8 cellular contexts compared by ENCODE assay signal in genomic region chr5:43313035-43313853, GRCh38. TPM values are rescaled to one million over a fixed set of nuclear protein-coding genes. Genes with fewer than 3 reads are reported as not detected.
DNase-seq lines count a peak whose midpoint lies in the region; FAIRE-seq and TF ChIP-seq lines count a peak whose summit lies in the region.

Gene HMGCS1, minus strand, starts transcription at chr5:43313412. Its CDS starts 14,447 bp downstream, at chr5:43298965.

- DNase-seq in GM04503 (ENCODE audit: low read depth) (peak; percentile 98), HFFc6 (peak; percentile 100), NB4 (ENCODE audit: low read depth) (peak; percentile 99), SK-N-MC (ENCODE audit: low read depth, low spot score) (peak; percentile 95), frontal cortex (ENCODE audit: low spot score in 2 of 2) (peak; percentile 85 to 95), neuronal stem cell (ENCODE audit: low spot score) (peak; percentile 100)
- DNase-seq in activated naive CD4-positive, alpha-beta T cell treated with anti-CD3 and anti-CD28 coated beads, Interleukin-2, amount 10 ng/mL, durations not matched to agents 7 days and 5 days, result peak; percentile 100

- peak; percentile 95 for FAIRE-seq in frontal cortex (lab: Jason Lieb, UNC)

- H3K4me3 ChIP-seq in NB4 (ENCODE audit: low read depth, low read length), result peak within 1 kb of the TSS; percentile 93
- H3K4me3 ChIP-seq in SK-N-MC, result peak within 1 kb of the TSS; percentile 99
- peak within 1 kb of the TSS; percentile 66 to 95 for H3K4me3 ChIP-seq in neuronal stem cell (ENCODE audit: low read length in 2 of 2)

- H3K9me3 ChIP-seq in SK-N-MC (ENCODE audit: low read depth, low read length) (no peaks in the 10 kb centered on the region), neuronal stem cell (replicated peaks in 1 of 2; ENCODE audit: control insufficient read depth in 2 of 2, insufficient read depth in 1 of 2, low read depth in 1 of 2, low read length in 2 of 2) (no peaks in the 10 kb centered on the region)

- peak within 1 kb of the TSS; percentile 86 for H3K14ac ChIP-seq in neuronal stem cell (ENCODE audit: low read length)

- H2BK120ac ChIP-seq in neuronal stem cell (ENCODE audit: low read depth, low read length), result no peak within 1 kb of the TSS

- peaks cover 7 to 19% of the 10 kb centered on the region in 2 donors for H3K4me1 ChIP-seq in neuronal stem cell (ENCODE audit: control insufficient read depth in 2 of 2, insufficient read depth in 1 of 2, low read depth in 1 of 2, low read length in 2 of 2)

- no peak within 1 kb of the TSS for H2BK12ac ChIP-seq in neuronal stem cell (ENCODE audit: low read length)

- H3K9me3 Mint-ChIP-seq in HFFc6, result no peaks in the 10 kb centered on the region; the same call in 1 of the 2 replicates
- peaks cover 10% of the 10 kb centered on the region for H3K9me3 Mint-ChIP-seq in activated naive CD4-positive, alpha-beta T cell treated with anti-CD3 and anti-CD28 coated beads, Interleukin-2, amount 10 ng/mL, durations not matched to agents 7 days and 5 days

- H2BK5ac ChIP-seq in neuronal stem cell (ENCODE audit: low read length), result peak within 1 kb of the TSS; percentile 94

- TF ChIP-seq POLR2A in NB4 (IDR thresholded peaks at IDR 0.05; ENCODE audit: extremely low read depth, insufficient read length), result peak; percentile 83

- peaks cover 42% of the 10 kb centered on the region for H3K4me1 Mint-ChIP-seq in HFFc6 (ENCODE audit: low read depth)
- peaks cover 61% of the 10 kb centered on the region for H3K4me1 Mint-ChIP-seq in activated naive CD4-positive, alpha-beta T cell treated with anti-CD3 and anti-CD28 coated beads, Interleukin-2, amount 10 ng/mL, durations not matched to agents 7 days and 5 days

- H2AK5ac ChIP-seq in neuronal stem cell (ENCODE audit: low read depth, low read length), result peak within 1 kb of the TSS; percentile 48

- peak within 1 kb of the TSS; percentile 6 for H3K4ac ChIP-seq in neuronal stem cell (ENCODE audit: low read length)

- WGBS in neuronal stem cell (ENCODE audit: extremely low coverage in 2 of 2, insufficient read length in 2 of 2, insufficient replicate concordance in 1 of 2), 2 donors, result no CpG with 5 or more reads among the region's 70 CpGs

- no peak within 1 kb of the TSS for H4K91ac ChIP-seq in neuronal stem cell (ENCODE audit: low read depth, low read length, poor library complexity)

- H3K27me3 ChIP-seq in neuronal stem cell (ENCODE audit: control insufficient read depth in 3 of 3, insufficient read depth in 3 of 3, low read depth in 1 of 3, low read length in 3 of 3), result no peaks in the 10 kb centered on the region

- peaks cover 6% of the 10 kb centered on the region; the same call in 1 of the 2 replicates for H3K36me3 Mint-ChIP-seq in HFFc6 (ENCODE audit: low read depth)
- peaks cover 30% of the 10 kb centered on the region for H3K36me3 Mint-ChIP-seq in activated naive CD4-positive, alpha-beta T cell treated with anti-CD3 and anti-CD28 coated beads, Interleukin-2, amount 10 ng/mL, durations not matched to agents 7 days and 5 days

- peaks cover 5% of the 10 kb centered on the region for H3K27me3 Mint-ChIP-seq in HFFc6 (ENCODE audit: insufficient read depth)
- H3K27me3 Mint-ChIP-seq in activated naive CD4-positive, alpha-beta T cell treated with anti-CD3 and anti-CD28 coated beads, Interleukin-2, amount 10 ng/mL, durations not matched to agents 7 days and 5 days, result no peaks in the 10 kb centered on the region

- peak within 1 kb of the TSS; percentile 40 for H2AFZ ChIP-seq in neuronal stem cell (ENCODE audit: low read length)

- peak within 1 kb of the TSS; percentile 64 for H2BK15ac ChIP-seq in neuronal stem cell (ENCODE audit: low read length)

- CTCF ChIA-PET in activated naive CD4-positive, alpha-beta T cell treated with anti-CD3 and anti-CD28 coated beads, Interleukin-2, amount 10 ng/mL, durations not matched to agents 7 days and 5 days (lab: Charles Lee), result interaction anchor here (0.7 to 2.2 kb wide), 13 partner anchors 10 to 296 kb away, joined by 3 to 15 read pairs (median 4); partner anchors contain the start of genes TMEM267 and ZNF131

- peak within 1 kb of the TSS; percentile 98 for H3K4me3 Mint-ChIP-seq in HFFc6
- peak within 1 kb of the TSS; percentile 99 for H3K4me3 Mint-ChIP-seq in activated naive CD4-positive, alpha-beta T cell treated with anti-CD3 and anti-CD28 coated beads, Interleukin-2, amount 10 ng/mL, durations not matched to agents 7 days and 5 days

- no peak within 1 kb of the TSS for H4K8ac ChIP-seq in neuronal stem cell (ENCODE audit: low read depth, low read length)

- peak within 1 kb of the TSS; percentile 91 for H3K27ac Mint-ChIP-seq in HFFc6
- peak within 1 kb of the TSS; percentile 90 for H3K27ac Mint-ChIP-seq in activated naive CD4-positive, alpha-beta T cell treated with anti-CD3 and anti-CD28 coated beads, Interleukin-2, amount 10 ng/mL, durations not matched to agents 7 days and 5 days

- no peaks in the 10 kb centered on the region for H3K79me1 ChIP-seq in neuronal stem cell (ENCODE audit: low read depth, low read length)

- H3K18ac ChIP-seq in neuronal stem cell (ENCODE audit: low read length), result peak within 1 kb of the TSS; percentile 98

- peaks cover 41% of the 10 kb centered on the region for H3K36me3 ChIP-seq in SK-N-MC (ENCODE audit: insufficient read depth, low read length)
- peaks cover 7 to 42% of the 10 kb centered on the region in 2 donors for H3K36me3 ChIP-seq in neuronal stem cell (replicated peaks in 1 of 2; ENCODE audit: control insufficient read depth in 2 of 2, insufficient read depth in 2 of 2, low read length in 2 of 2)

- H3K9ac ChIP-seq in SK-N-MC (ENCODE audit: insufficient read length) (peak within 1 kb of the TSS; percentile 95), neuronal stem cell (ENCODE audit: low read depth, low read length, poor library complexity) (peak within 1 kb of the TSS; percentile 98)

- peak within 1 kb of the TSS; percentile 99 for H3K23ac ChIP-seq in neuronal stem cell (ENCODE audit: low read depth, low read length, poor library complexity)

- H3K27ac ChIP-seq in SK-N-MC (peak within 1 kb of the TSS; percentile 98), neuronal stem cell (replicated peaks; ENCODE audit: low read length) (peak within 1 kb of the TSS; percentile 95)

- H3K4me2 ChIP-seq in neuronal stem cell (ENCODE audit: insufficient read depth, low read length, poor library complexity, severe bottlenecking), result peak within 1 kb of the TSS; percentile 47

- TF ChIP-seq CTCF in HFFc6 (IDR thresholded peaks at IDR 0.05) (no peak), NB4 (IDR thresholded peaks at IDR 0.05; ENCODE audit: low read depth, low read length) (no peak), subcutaneous adipose tissue (IDR thresholded peaks at IDR 0.05; ENCODE audit: low read depth) (no peak)

RNA-seq across cellular contexts. Expression of gene HMGCS1, which starts in this region (rescaled TPM):
- total RNA-seq in HFFc6 (2021; fragmentation: NEBNext Ultra II Directional; extraction: Animal tissue kit (Norgen Biotek cat#: 25700)), result 10 to 100 TPM; 12.8 to 16.1 (median 14.8) TPM
- total RNA-seq in frontal cortex (620 TPM), subcutaneous adipose tissue (10 to 100 TPM; 22.9 to 36.7 (median 27.4) TPM)
- polyA plus RNA-seq in neuronal stem cell (2013, experiment 1 of 2), result 390 TPM
- 388 TPM for polyA plus RNA-seq in neuronal stem cell (2013, experiment 2 of 2)

Comparison
In these comparisons a context has a peak if more than half of its experiments do, and no peak if none do; other contexts are left out.
1. Peak in every context shown above with its lines: DNase-seq, H3K4me3 ChIP-seq and H3K27ac ChIP-seq.
2. RNA of gene HMGCS1 (total RNA-seq): 620 TPM in frontal cortex (single experiment); 22.9 to 36.7 TPM in subcutaneous adipose tissue and 12.8 to 16.1 TPM in HFFc6; every median in the first group is over 10 times any median in the second.